Comparison of ENCODE assay signal across 20 cellular contexts in genomic region chr1:171901245-171901644, GRCh38. TPM values are rescaled to one million over a fixed set of nuclear protein-coding genes. Genes with fewer than 3 reads are reported as not detected.
DNase-seq lines count a peak whose midpoint lies in the region; TF ChIP-seq lines count a peak whose summit lies in the region.
"Had no signal": no experiment of that assay in that cellular context is flagged by ENCODE, and none has a peak within 500 bp of the region (broad histone marks: within the 10 kb centered on the region; RNA-seq: fewer than 3 reads in every experiment).

No MANE protein-coding gene starts in this region.

- no peaks in the 10 kb centered on the region for H4K20me1 ChIP-seq in Loucy (ENCODE audit: insufficient read depth, low read length, poor library complexity, severe bottlenecking)
- no peaks in the 10 kb centered on the region for H4K20me1 ChIP-seq in mammary epithelial cell (ENCODE audit: insufficient read depth, low read length)
- no peaks in the 10 kb centered on the region for H4K20me1 ChIP-seq in Karpas-422 (ENCODE audit: insufficient read depth, low read depth, low read length)

- no TSS peak for BruUV-seq in mammary epithelial cell (replicated peaks; lab: Mats Ljungman, UMichigan)

- H3K27ac ChIP-seq in mammary epithelial cell (ENCODE audit: insufficient read depth, low read depth, low read length) = no peak overlapping the region
- no peak overlapping the region for H3K27ac ChIP-seq in Karpas-422 (ENCODE audit: low read length)
- H3K27ac ChIP-seq: gastrocnemius medialis, right atrium auricular region had no signal

- H3K4me2 ChIP-seq in Loucy (ENCODE audit: low read depth, low read length, poor library complexity, severe bottlenecking) = no peak overlapping the region
- no peak overlapping the region for H3K4me2 ChIP-seq in mammary epithelial cell (ENCODE audit: insufficient read depth, low read depth, low read length)
- no peak overlapping the region for H3K4me2 ChIP-seq in Karpas-422 (ENCODE audit: low read depth, low read length, poor library complexity, severe bottlenecking)

- H3K27me3 ChIP-seq in Loucy (ENCODE audit: insufficient read depth, low read length, poor library complexity, severe bottlenecking) = no peaks in the 10 kb centered on the region
- no peaks in the 10 kb centered on the region for H3K27me3 ChIP-seq in mammary epithelial cell (ENCODE audit: insufficient read depth, low read length)
- no peaks in the 10 kb centered on the region for H3K27me3 ChIP-seq in Karpas-422 (ENCODE audit: low read length)
- H3K27me3 ChIP-seq: gastrocnemius medialis, right atrium auricular region had no signal

- no peaks in the 10 kb centered on the region for H3K36me3 ChIP-seq in Loucy (ENCODE audit: insufficient read depth, low read length)
- H3K36me3 ChIP-seq in mammary epithelial cell (ENCODE audit: insufficient read depth, low read length) = no peaks in the 10 kb centered on the region
- H3K36me3 ChIP-seq in Karpas-422 (ENCODE audit: insufficient read depth, low read length) = no peaks in the 10 kb centered on the region
- H3K36me3 ChIP-seq: gastrocnemius medialis, left ventricle myocardium inferior, right atrium auricular region had no signal

- H3K4me3 ChIP-seq in Loucy (ENCODE audit: low read length, poor library complexity, severe bottlenecking) (no peak overlapping the region), mammary epithelial cell (replicated peaks in 1 of 3; ENCODE audit: insufficient read depth in 1 of 3, low read depth in 2 of 3, low read length in 3 of 3) (no peak overlapping the region), Karpas-422 (ENCODE audit: low read length) (no peak overlapping the region)
- H3K4me3 ChIP-seq: gastrocnemius medialis, right atrium auricular region had no signal

- dilution Hi-C loops in mammary epithelial cell (cut with HindIII; ENCODE audit: low sequenced_read_pairs) = no loop called here

- H3K9ac ChIP-seq in Loucy (ENCODE audit: low read depth, low read length, poor library complexity, severe bottlenecking) = no peak overlapping the region
- H3K9ac ChIP-seq in mammary epithelial cell (ENCODE audit: insufficient read depth, low read length) = no peak overlapping the region
- no peak overlapping the region for H3K9ac ChIP-seq in Karpas-422 (ENCODE audit: low read length)

- H3K9me2 ChIP-seq in Loucy (replicated peaks; ENCODE audit: low read depth, low read length) (no peaks in the 10 kb centered on the region), Karpas-422 (replicated peaks; ENCODE audit: insufficient read depth, low read length) (no peaks in the 10 kb centered on the region)

- H3K79me2 ChIP-seq in Loucy (ENCODE audit: insufficient read depth, low read length) = no peaks in the 10 kb centered on the region
- no peaks in the 10 kb centered on the region for H3K79me2 ChIP-seq in mammary epithelial cell (ENCODE audit: insufficient read depth, low read length)
- H3K79me2 ChIP-seq in Karpas-422 (ENCODE audit: low read length) = no peaks in the 10 kb centered on the region

- H3K9me3 ChIP-seq in Loucy (ENCODE audit: insufficient read depth, low read depth, low read length) (no peaks in the 10 kb centered on the region), mammary epithelial cell (replicated peaks; ENCODE audit: insufficient read depth, low read length) (no peaks in the 10 kb centered on the region), Karpas-422 (ENCODE audit: low read length) (no peaks in the 10 kb centered on the region)
- H3K9me3 ChIP-seq: gastrocnemius medialis, left ventricle myocardium inferior, right atrium auricular region had no signal

- peak; percentile 22 for DNase-seq in ACHN
- DNase-seq in mammary epithelial cell = no peak
- peak; percentile 65 for DNase-seq in kidney glomerular epithelial cell (lab: John Stamatoyannopoulos, UW)
- no peak for DNase-seq in GM13976 (ENCODE audit: low spot score)
- DNase-seq in Karpas-422 = no peak
- DNase-seq in DMS 273 (lab: John Stamatoyannopoulos, UW; ENCODE audit: unreplicated experiment) = no peak
- no peak for DNase-seq in NCI-H446 (lab: John Stamatoyannopoulos, UW)
- DNase-seq: activated CD4-positive, alpha-beta T cell treated with anti-CD3 and anti-CD28 coated beads for 48 hours; activated naive CD8-positive, alpha-beta T cell treated with anti-CD3 and anti-CD28 coated beads, Interleukin-2, amount 50 U/mL, for 24 hours; erythroblast; gastrocnemius medialis; left ventricle myocardium inferior; MV-4-11; NCI-H187 treated with DMSO at 0.1 percent for 48 hours; NCI-H446 treated with DMSO at 0.1 percent for 48 hours; stimulated activated naive CD4-positive, alpha-beta T cell; SW 1271; trophoblast cell had no signal

- intact Hi-C loops in mammary epithelial cell (cut with micrococcal nuclease) = loop anchor here (10.0 kb wide), 1 partner anchor 96 kb away; no protein-coding TSS in a partner anchor

- 0 out of 2 replicates have a peak overlapping the region, but pooled peaks have one; percentile 44 for H2AFZ ChIP-seq in Loucy (ENCODE audit: low read length)
- H2AFZ ChIP-seq in mammary epithelial cell (ENCODE audit: low read depth, low read length) = peak overlapping the region; percentile 20
- H2AFZ ChIP-seq in Karpas-422 (ENCODE audit: low read length) = no peak overlapping the region

- 96% methylated on average over 7 of the region's 7 CpGs for WGBS in mammary epithelial cell (ENCODE audit: low coverage, missing lambda C conversion rate)

- in situ Hi-C loops in ACHN (cut with HindIII; ENCODE audit: low pct_ligation_motif_present, low pct_unique_long_range_greater_than_20kb, low sequenced_read_pairs) (no loop called here), mammary epithelial cell (cut with MboI; ENCODE audit: low sequenced_read_pairs in 2 of 2) (no loop called here), GM13976 (cut with MboI; ENCODE audit: low sequenced_read_pairs, unreplicated experiment) (no loop called here)

- TF ChIP-seq CTCF in Loucy (conservative IDR thresholded peaks at IDR 0.05; ENCODE audit: low read length) (no peak), mammary epithelial cell (conservative IDR thresholded peaks at IDR 0.05 in 1 of 2, IDR thresholded peaks at IDR 0.05 in 1 of 2; ENCODE audit: extremely low read depth in 1 of 2, insufficient read depth in 1 of 2, low read depth in 1 of 2, low read length in 2 of 2) (no peak), GM13976 (IDR thresholded peaks at IDR 0.05; ENCODE audit: borderline replicate concordance, control extremely low read depth, extremely low read depth, insufficient read depth, missing control alignments) (no peak)

- H3K4me1 ChIP-seq in Loucy (ENCODE audit: insufficient read depth, low read length, poor library complexity, severe bottlenecking) = peaks cover 3% of the 10 kb centered on the region
- peaks cover 32% of the 10 kb centered on the region for H3K4me1 ChIP-seq in mammary epithelial cell (ENCODE audit: insufficient read depth, low read length)
- no peaks in the 10 kb centered on the region for H3K4me1 ChIP-seq in Karpas-422 (ENCODE audit: low read length)
- H3K4me1 ChIP-seq: gastrocnemius medialis, right atrium auricular region had no signal

- no peaks in the 10 kb centered on the region for H3F3A ChIP-seq in Loucy (ENCODE audit: low read depth)

- CTCF ChIA-PET in mammary epithelial cell (lab: Charles Lee; ENCODE audit: low non-redundant PET) = no interaction called here

RNA-seq across cellular contexts. Expression of gene DNM3, which starts 59.9 kb away (rescaled TPM):
- 1 to 10 TPM; 3.0 to 6.4 TPM for total RNA-seq in mammary epithelial cell
- 3.1 TPM for polyA plus RNA-seq in mammary epithelial cell
- polyA minus RNA-seq in mammary epithelial cell = 8.0 TPM
- 0.45 and 0.51 TPM in 2 replicates for total RNA-seq in Karpas-422 (2014; rRNA removed; shearing (Covaris generic); ENCODE audit: low replicate concordance)

Comparison
In these comparisons a context has a peak if more than half of its experiments do, and no peak if none do; other contexts are left out.
1. DNase-seq: peak in ACHN (single experiment) and kidney glomerular epithelial cell (single experiment); none in mammary epithelial cell (single experiment), GM13976 (single experiment), Karpas-422 (single experiment), DMS 273 (single experiment) and NCI-H446 (0 of 2).